35 cellular contexts compared by ENCODE assay signal in genomic region chr1:221411283-221411682, GRCh38.
"Had no signal": no experiment of that assay in that cellular context is flagged by ENCODE, and none has a peak within 500 bp of the region (broad histone marks: within the 10 kb centered on the region; RNA-seq: fewer than 3 reads in every experiment).

No MANE protein-coding gene starts in this region.

- FAIRE-seq: bronchial epithelial cell had no signal

- H3K36me3 ChIP-seq: MG63, Peyer's patch had no signal

- DNase-seq: activated B cell treated with CpG ODN at 0.5 μM for 24 hours; activated CD4-positive, alpha-beta memory T cell treated with anti-CD3 and anti-CD28 coated beads, Interleukin-2, amount 10 ng/mL, durations not matched to agents 7 days and 5 days; activated CD4-positive, alpha-beta T cell treated with anti-CD3 and anti-CD28 coated beads for 48 hours; activated CD4-positive, CD25-positive, alpha-beta regulatory T cell treated with anti-CD3 and anti-CD28 coated beads, Interleukin-2, amount 50 U/mL, for 72 hours; activated CD8-positive, alpha-beta memory T cell treated with anti-CD3 and anti-CD28 coated beads for 24 hours; activated CD8-positive, alpha-beta memory T cell treated with anti-CD3 and anti-CD28 coated beads, Interleukin-2, amount 10 ng/mL, durations not matched to agents 7 days and 5 days; activated CD8-positive, alpha-beta memory T cell treated with anti-CD3 and anti-CD28 coated beads, Interleukin-2, amount 50 U/mL, for 48 hours; activated effector memory CD4-positive, alpha-beta T cell treated with Interleukin-2 at 50 U/mL for 16 hours; activated naive CD4-positive, alpha-beta T cell treated with anti-CD3 and anti-CD28 coated beads, Interleukin-2, amount 10 ng/mL, durations not matched to agents 7 days and 5 days; activated naive CD8-positive, alpha-beta T cell treated with anti-CD3 and anti-CD28 coated beads, Interleukin-2, amount 50 U/mL, for 24 hours; activated T-cell treated with anti-CD3 and anti-CD28 coated beads, Interleukin-2, amount 50 U/mL, for 48 hours; anterior cingulate cortex; caudate nucleus; cerebellar nuclear complex; Kasumi-1; KG1; MG63; NCI-H1048; NCI-H1105 treated with DMSO at 0.1 percent for 48 hours; NCI-H1436 treated with DMSO at 0.1 percent for 48 hours; NCI-H1694 treated with DMSO at 0.1 percent for 48 hours; NCI-H2029; NCI-H510A; NCI-H526; NCI-H82; NK-92 treated with Interleukin-12 subunit alpha and Interleukin-12 subunit beta, amount 100 ng/mL, for 24 hours; PC-3; Peyer's patch; RPMI8226; SW 1271; T-helper 1 cell; T-helper 2 cell; T-helper 9 cell had no signal

- H3K9me3 ChIP-seq: MG63, Peyer's patch had no signal

- H3K27me3 ChIP-seq: MG63, Peyer's patch had no signal

- H3K4me3 ChIP-seq: MG63, Peyer's patch had no signal

- H3K27ac ChIP-seq: Peyer's patch, VCaP had no signal

- H3K4me1 ChIP-seq: Peyer's patch had no signal

- ATAC-seq: activated CD8-positive, alpha-beta memory T cell treated with anti-CD3 and anti-CD28 coated beads, Interleukin-2, amount 10 ng/mL, durations not matched to agents 7 days and 5 days; activated naive CD8-positive, alpha-beta T cell treated with anti-CD3 and anti-CD28 coated beads, Interleukin-2, amount 50 U/mL, for 24 hours; PC-3 had no signal
